Comparison of ENCODE assay signal across 10 cellular contexts in the genomic region with DNA sequence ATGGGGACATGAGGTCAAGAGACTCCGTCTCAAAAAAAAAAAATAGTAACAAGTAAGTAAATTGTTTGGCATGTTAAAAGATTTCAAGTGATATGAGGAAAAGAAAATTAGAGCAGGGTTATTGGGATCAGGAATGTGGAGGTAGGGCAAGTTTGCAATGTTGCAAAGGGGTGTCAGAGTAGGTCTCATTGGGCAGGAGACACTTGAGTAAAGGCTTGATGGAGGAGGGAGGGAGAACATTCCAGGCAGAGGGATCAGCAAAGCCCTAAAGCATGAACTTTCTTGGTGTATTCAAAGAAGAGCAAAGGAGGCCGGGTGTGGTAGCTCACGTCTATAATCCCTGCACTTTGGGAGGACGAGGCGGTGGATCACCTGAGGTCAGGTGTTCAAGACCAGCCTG.
"Had no signal": no experiment of that assay in that cellular context is flagged by ENCODE, and none has a peak within 500 bp of the region (broad histone marks: within the 10 kb centered on the region; RNA-seq: fewer than 3 reads in every experiment).

No MANE protein-coding gene starts in this region.

- H3K9ac ChIP-seq: GM23248, KMS-11 had no signal

- H3K9me3 ChIP-seq: HAP-1 had no signal

- H3K27ac ChIP-seq: GM23248, HL-60, KMS-11 had no signal

- H3K4me3 ChIP-seq: GM23248, HAP-1 had no signal

- ATAC-seq: HCT116, HepG2 had no signal

- H3K4me1 ChIP-seq: HAP-1 had no signal

- H3K36me3 ChIP-seq: HAP-1 had no signal

- H3K4me2 ChIP-seq: KMS-11 had no signal

- DNase-seq: GM23248, GOT3, H7, HFFc6, KBM-7 had no signal
